Comparison of ENCODE assay signal across 11 cellular contexts in the genomic region with DNA sequence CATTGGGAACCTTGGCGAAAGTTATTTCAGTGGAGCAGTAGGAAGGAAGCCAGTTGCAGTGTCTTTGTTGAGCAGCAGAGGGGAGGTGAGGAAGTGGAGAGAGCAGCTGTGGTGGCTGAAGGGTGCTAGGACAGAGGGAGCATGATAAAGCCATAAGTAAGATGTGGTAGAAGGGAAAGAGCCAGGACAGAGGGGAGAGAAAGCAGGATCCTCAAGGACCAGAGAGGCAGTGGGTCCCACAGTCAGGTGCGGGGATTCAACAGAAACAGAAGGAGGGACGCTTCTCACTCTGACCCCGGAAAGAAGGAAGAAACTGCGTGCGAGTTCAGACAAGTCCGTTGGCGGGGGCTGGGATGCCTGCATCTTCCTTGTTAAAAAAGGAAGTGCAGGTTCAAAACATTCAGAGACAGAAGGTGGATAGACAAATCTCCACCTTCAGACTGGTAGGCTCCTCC. TPM values are rescaled to one million over a fixed set of nuclear protein-coding genes. Genes with fewer than 3 reads are reported as not detected.
DNase-seq lines count a peak whose midpoint lies in the region; ATAC-seq and TF ChIP-seq lines count a peak whose summit lies in the region.
"Had no signal": no experiment of that assay in that cellular context is flagged by ENCODE, and none has a peak within 500 bp of the region (broad histone marks: within the 10 kb centered on the region; RNA-seq: fewer than 3 reads in every experiment).

A gene (plus strand): TSS at position 403 of the 455 bp plus-strand sequence. CDS start 8,774 bp downstream, outside the sequence.

- no peak for TF ChIP-seq CTCF in esophagus muscularis mucosa (IDR thresholded peaks at IDR 0.05)

- H3K9me3 ChIP-seq in GM23248 (ENCODE audit: low read depth) (peaks cover 4% of the 10 kb centered on the region), esophagus muscularis mucosa (peaks cover 0 to 26% (median 19%) of the 10 kb centered on the region in 4 donors)

- H3K27ac ChIP-seq in GM23248 (no peak within 1 kb of the TSS), esophagus muscularis mucosa (replicated peaks in 1 of 4) (no peak within 1 kb of the TSS)

- peaks cover 3 to 10% of the 10 kb centered on the region in 2 donors for H3K4me1 Mint-ChIP-seq in stimulated activated naive B cell treated with anti-CD40 and anti-IgM and Interleukin-4, amounts not matched to agents 10 μg/mL and 1 μg/mL and 100 μg/mL, for 72 hours

- DNase-seq in activated naive CD4-positive, alpha-beta T cell treated with anti-CD3 and anti-CD28 coated beads, Interleukin-2, amount 50 U/mL, for 72 hours (ENCODE audit: low spot score in 2 of 2) = no peak
- no peak for DNase-seq in activated naive CD4-positive, alpha-beta T cell treated with Interleukin-2 at 50 U/mL for 16 hours
- DNase-seq in SIG-M5 treated with dmso at 0.1 percent for 504 hours (lab: John Stamatoyannopoulos, UW; ENCODE audit: unreplicated experiment) (peak; percentile 85), left ventricle myocardium superior (peak; percentile 44), GM23248 (no peak), esophagus muscularis mucosa (ENCODE audit: extremely low spot score) (no peak)
- DNase-seq in stimulated activated naive B cell treated with anti-CD40 and anti-IgM and Interleukin-4, amounts not matched to agents 10 μg/mL and 1 μg/mL and 100 μg/mL, for 72 hours = no peak
- DNase-seq: activated CD4-positive, alpha-beta T cell treated with anti-CD3 and anti-CD28 coated beads for 48 hours; NCI-H526 had no signal

- H3K9me2 ChIP-seq in GM23248 (ENCODE audit: insufficient read depth) = no peaks in the 10 kb centered on the region

- peak within 1 kb of the TSS; percentile 2 to 61 for H3K27ac Mint-ChIP-seq in activated naive CD4-positive, alpha-beta T cell treated with anti-CD3 and anti-CD28 coated beads, Interleukin-2, amount 50 U/mL, for 72 hours
- no peak within 1 kb of the TSS for H3K27ac Mint-ChIP-seq in stimulated activated naive B cell treated with anti-CD40 and anti-IgM and Interleukin-4, amounts not matched to agents 10 μg/mL and 1 μg/mL and 100 μg/mL, for 72 hours

- no peak for TF ChIP-seq EP300 in esophagus muscularis mucosa (IDR thresholded peaks at IDR 0.05)

- H3K9me3 Mint-ChIP-seq in activated naive CD4-positive, alpha-beta T cell treated with anti-CD3 and anti-CD28 coated beads, Interleukin-2, amount 50 U/mL, for 72 hours = peaks cover 0 to 5% of the 10 kb centered on the region in 2 donors
- peaks cover 9 to 10% of the 10 kb centered on the region in 2 donors for H3K9me3 Mint-ChIP-seq in stimulated activated naive B cell treated with anti-CD40 and anti-IgM and Interleukin-4, amounts not matched to agents 10 μg/mL and 1 μg/mL and 100 μg/mL, for 72 hours

- H3K4me3 ChIP-seq in GM23248 (no peak within 1 kb of the TSS), esophagus muscularis mucosa (no peak within 1 kb of the TSS)

- no peak for TF ChIP-seq POLR2A in esophagus muscularis mucosa (IDR thresholded peaks at IDR 0.05; ENCODE audit: low read depth)

- H3K36me3 Mint-ChIP-seq in activated naive CD4-positive, alpha-beta T cell treated with anti-CD3 and anti-CD28 coated beads, Interleukin-2, amount 50 U/mL, for 72 hours = peaks cover 0 to 14% of the 10 kb centered on the region in 2 donors
- H3K36me3 Mint-ChIP-seq in stimulated activated naive B cell treated with anti-CD40 and anti-IgM and Interleukin-4, amounts not matched to agents 10 μg/mL and 1 μg/mL and 100 μg/mL, for 72 hours = no peaks in the 10 kb centered on the region

- in situ Hi-C loops in GM23248 (cut with MboI) = no loop called here

- no peaks in the 10 kb centered on the region for H3K4me1 ChIP-seq in GM23248 (ENCODE audit: insufficient read depth)
- H3K4me1 ChIP-seq in esophagus muscularis mucosa = no peaks in the 10 kb centered on the region

- H3K9ac ChIP-seq in GM23248 = no peak within 1 kb of the TSS

- no peaks in the 10 kb centered on the region for H3F3A ChIP-seq in GM23248 (ENCODE audit: insufficient read depth)

- intact Hi-C loops in left ventricle myocardium superior (cut with micrococcal nuclease) (no loop called here), esophagus muscularis mucosa (cut with DNase I) (no loop called here)

- no peak within 1 kb of the TSS for H2AFZ ChIP-seq in GM23248

- peak in 1 of 2 donors; percentile 41 for ATAC-seq in activated naive CD4-positive, alpha-beta T cell treated with anti-CD3 and anti-CD28 coated beads, Interleukin-2, amount 50 U/mL, for 72 hours
- ATAC-seq in left ventricle myocardium superior (peak; percentile 76), GM19035 (IDR thresholded peaks at IDR 0.05; ENCODE audit: unreplicated experiment) (no peak)
- peak; percentile 42 to 46 for ATAC-seq in stimulated activated naive B cell treated with anti-CD40 and anti-IgM and Interleukin-4, amounts not matched to agents 10 μg/mL and 1 μg/mL and 100 μg/mL, for 72 hours (replicated peaks)

- H3K4me3 Mint-ChIP-seq in stimulated activated naive B cell treated with anti-CD40 and anti-IgM and Interleukin-4, amounts not matched to agents 10 μg/mL and 1 μg/mL and 100 μg/mL, for 72 hours = no peak within 1 kb of the TSS

- no peaks in the 10 kb centered on the region for H3K36me3 ChIP-seq in GM23248 (ENCODE audit: low read depth)
- H3K36me3 ChIP-seq in esophagus muscularis mucosa = no peaks in the 10 kb centered on the region

- no peaks in the 10 kb centered on the region for H3K79me2 ChIP-seq in GM23248 (ENCODE audit: insufficient read depth)

- H3K4me2 ChIP-seq in GM23248 (ENCODE audit: unreplicated experiment) = no peak within 1 kb of the TSS

- H3K27me3 ChIP-seq in GM23248 (replicated peaks; ENCODE audit: insufficient read depth) (peaks cover 76% of the 10 kb centered on the region), esophagus muscularis mucosa (peaks cover 0 to 20% (median 0%) of the 10 kb centered on the region in 4 donors)

- H4K20me1 ChIP-seq in GM23248 (ENCODE audit: insufficient read depth) = no peaks in the 10 kb centered on the region

- WGBS in GM23248 (ENCODE audit: low coverage in 1 of 2, low lambda C conversion rate in 2 of 2, missing lambda C conversion rate in 2 of 2), 2 experiments = 74 to 85% methylated on average over 8 of the region's 8 CpGs
- 54% methylated on average over 8 of the region's 8 CpGs for WGBS in esophagus muscularis mucosa

- peaks cover 25 to 27% of the 10 kb centered on the region in 2 donors for H3K27me3 Mint-ChIP-seq in stimulated activated naive B cell treated with anti-CD40 and anti-IgM and Interleukin-4, amounts not matched to agents 10 μg/mL and 1 μg/mL and 100 μg/mL, for 72 hours

RNA-seq across cellular contexts. Expression of the gene that starts here (rescaled TPM):
- total RNA-seq in activated naive CD4-positive, alpha-beta T cell treated with anti-CD3 and anti-CD28 coated beads, Interleukin-2, amount 50 U/mL, for 72 hours = under 1 TPM in 1 of 2 donors, not detected in 1; 0.33 TPM
- 1.1 TPM for total RNA-seq in left ventricle myocardium superior
- total RNA-seq in GM23248 (2014; rRNA removed; shearing (Covaris generic)) = not detected in 2 replicates
- polyA plus RNA-seq in GM23248 (2016; fragmentation: Nextera tagmentation; extraction: Ambion mirVana) = not detected in 2 replicates
- 1 to 10 TPM in 1 of 4 donors, under 1 TPM in 2, not detected in 1; 0.11 to 2.8 (median 0.42) TPM for total RNA-seq in esophagus muscularis mucosa
- polyA plus RNA-seq: neural cell had no signal

Comparison
In these comparisons a context has a peak if more than half of its experiments do, and no peak if none do; other contexts are left out.
1. DNase-seq: peak in SIG-M5 treated with dmso at 0.1 percent for 504 hours (single experiment) and left ventricle myocardium superior (single experiment); none in activated naive CD4-positive, alpha-beta T cell treated with anti-CD3 and anti-CD28 coated beads, Interleukin-2, amount 50 U/mL, for 72 hours (0 of 2), activated naive CD4-positive, alpha-beta T cell treated with Interleukin-2 at 50 U/mL for 16 hours (single experiment), stimulated activated naive B cell treated with anti-CD40 and anti-IgM and Interleukin-4, amounts not matched to agents 10 μg/mL and 1 μg/mL and 100 μg/mL, for 72 hours (single experiment), GM23248 (single experiment) and esophagus muscularis mucosa (single experiment).